In the genomic region with DNA sequence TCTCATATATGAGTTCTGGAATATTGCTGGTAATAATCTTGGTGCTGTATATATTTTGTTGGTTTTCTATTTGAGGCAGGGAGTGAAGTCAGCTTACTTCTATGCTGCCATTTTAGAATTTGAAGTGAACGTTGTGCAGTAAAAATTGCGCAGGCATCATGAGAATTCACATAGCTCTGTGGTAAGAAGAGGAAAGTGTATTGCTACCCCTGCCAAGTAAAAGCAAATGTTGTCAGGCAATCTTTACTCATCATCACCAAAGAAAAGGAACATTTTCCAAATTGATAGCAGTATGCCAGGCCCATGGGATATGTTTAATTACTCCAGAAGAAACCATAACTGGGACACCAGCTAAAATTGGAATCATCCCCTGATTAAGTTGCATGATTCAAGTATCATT, we compare ENCODE assay signal across 17 cellular contexts.
"Had no signal": no experiment of that assay in that cellular context is flagged by ENCODE, and none has a peak within 500 bp of the region (broad histone marks: within the 10 kb centered on the region; RNA-seq: fewer than 3 reads in every experiment).

No MANE protein-coding gene starts in this region.

- DNase-seq: KBM-7, MV-4-11, NCI-H1048, NCI-H1105, NCI-H1436, NCI-H187, NCI-H2029, NCI-H2081 treated with DMSO at 0.1 percent for 48 hours, NCI-H2171, NCI-H226, NCI-H446, NCI-H510A treated with DMSO at 0.1 percent for 48 hours, NCI-H526, Right ventricle myocardium superior, RPMI8226, SIG-M5, T-helper 2 cell had no signal
